In the genomic region with DNA sequence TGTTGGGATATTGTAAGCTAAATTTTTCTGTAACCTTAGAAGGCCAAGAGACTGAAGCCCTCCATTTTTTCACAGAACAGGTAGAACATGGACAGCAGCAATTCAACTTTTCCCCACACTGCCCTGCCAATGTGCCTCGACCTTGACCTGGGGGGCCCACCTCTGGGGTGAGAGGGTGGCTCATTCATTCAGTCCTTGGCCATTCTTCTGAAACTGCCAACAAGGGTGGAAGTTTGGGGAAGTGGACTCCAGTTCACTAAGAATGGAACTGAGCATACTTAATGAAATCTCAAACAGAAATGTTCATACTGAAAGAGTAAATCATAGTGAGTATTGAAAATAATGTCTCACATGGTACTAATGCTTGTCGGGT, we compare ENCODE assay signal across 1 cellular context.
TF ChIP-seq lines count a peak whose summit lies in the region.

No MANE protein-coding gene starts in this region.

TF ChIP-seq in HepG2, 621 proteins besides CTCF, POLR2A, EP300 and RAD21 (continued from another document and continues in another):
- TF ChIP-seq, protein P1, sequence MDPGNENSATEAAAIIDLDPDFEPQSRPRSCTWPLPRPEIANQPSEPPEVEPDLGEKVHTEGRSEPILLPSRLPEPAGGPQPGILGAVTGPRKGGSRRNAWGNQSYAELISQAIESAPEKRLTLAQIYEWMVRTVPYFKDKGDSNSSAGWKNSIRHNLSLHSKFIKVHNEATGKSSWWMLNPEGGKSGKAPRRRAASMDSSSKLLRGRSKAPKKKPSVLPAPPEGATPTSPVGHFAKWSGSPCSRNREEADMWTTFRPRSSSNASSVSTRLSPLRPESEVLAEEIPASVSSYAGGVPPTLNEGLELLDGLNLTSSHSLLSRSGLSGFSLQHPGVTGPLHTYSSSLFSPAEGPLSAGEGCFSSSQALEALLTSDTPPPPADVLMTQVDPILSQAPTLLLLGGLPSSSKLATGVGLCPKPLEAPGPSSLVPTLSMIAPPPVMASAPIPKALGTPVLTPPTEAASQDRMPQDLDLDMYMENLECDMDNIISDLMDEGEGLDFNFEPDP (CRISPR knock-in tag; conservative IDR thresholded peaks at IDR 0.05): no peak
- TF ChIP-seq ZNF709 (CRISPR knock-in tag; IDR thresholded peaks at IDR 0.05) (peak; percentile 43; the same call in 1 of the 2 replicates), SCMH1 (CRISPR knock-in tag; IDR thresholded peaks at IDR 0.05; ENCODE audit: borderline replicate concordance) (no peak), ZNF569 (CRISPR knock-in tag; IDR thresholded peaks at IDR 0.05; ENCODE audit: borderline replicate concordance) (no peak), TBP (CRISPR knock-in tag; IDR thresholded peaks at IDR 0.05) (no peak), ZNF7 (CRISPR knock-in tag; IDR thresholded peaks at IDR 0.05) (no peak), ZFP90 (CRISPR knock-in tag; IDR thresholded peaks at IDR 0.05; ENCODE audit: borderline replicate concordance) (no peak), DR1 (CRISPR knock-in tag; IDR thresholded peaks at IDR 0.05) (no peak), KDM5A (IDR thresholded peaks at IDR 0.05; ENCODE audit: borderline replicate concordance, low read length) (no peak), ZBTB7B (CRISPR knock-in tag; IDR thresholded peaks at IDR 0.05) (peak; percentile 59; the same call in 1 of the 2 replicates), ZFP1 (CRISPR knock-in tag; IDR thresholded peaks at IDR 0.05) (no peak; the same call in 1 of the 2 replicates), CEBPG (CRISPR knock-in tag; IDR thresholded peaks at IDR 0.05) (0 out of 2 replicates have a peak, but pooled peaks have one; percentile 26), DNMT1 (CRISPR knock-in tag; IDR thresholded peaks at IDR 0.05) (no peak), ZNF121 (CRISPR knock-in tag; IDR thresholded peaks at IDR 0.05) (no peak), ZNF326 (CRISPR knock-in tag; IDR thresholded peaks at IDR 0.05; ENCODE audit: borderline replicate concordance) (no peak), ZSCAN9 (CRISPR knock-in tag; IDR thresholded peaks at IDR 0.05; ENCODE audit: borderline replicate concordance) (no peak; the same call in 1 of the 2 replicates), KLF16 (CRISPR knock-in tag; IDR thresholded peaks at IDR 0.05) (peak in 1 of 2 experiments; percentile 44; a peak in 1 of 4 replicates), HOXA3 (CRISPR knock-in tag; IDR thresholded peaks at IDR 0.05) (peak; percentile 65; the same call in 1 of the 2 replicates), SSRP1 (CRISPR knock-in tag; IDR thresholded peaks at IDR 0.05) (no peak), ZC3H13 (CRISPR knock-in tag; IDR thresholded peaks at IDR 0.05) (peak; percentile 23; the same call in 1 of the 2 replicates), ZFX (CRISPR knock-in tag; IDR thresholded peaks at IDR 0.05; ENCODE audit: low read depth) (no peak), SIN3B (IDR thresholded peaks at IDR 0.05; ENCODE audit: low read length) (no peak), ZNF766 (CRISPR knock-in tag; IDR thresholded peaks at IDR 0.05; ENCODE audit: borderline replicate concordance) (no peak), BCL6 (CRISPR knock-in tag; IDR thresholded peaks at IDR 0.05) (peak; percentile 62)
- TF ChIP-seq, protein P2, sequence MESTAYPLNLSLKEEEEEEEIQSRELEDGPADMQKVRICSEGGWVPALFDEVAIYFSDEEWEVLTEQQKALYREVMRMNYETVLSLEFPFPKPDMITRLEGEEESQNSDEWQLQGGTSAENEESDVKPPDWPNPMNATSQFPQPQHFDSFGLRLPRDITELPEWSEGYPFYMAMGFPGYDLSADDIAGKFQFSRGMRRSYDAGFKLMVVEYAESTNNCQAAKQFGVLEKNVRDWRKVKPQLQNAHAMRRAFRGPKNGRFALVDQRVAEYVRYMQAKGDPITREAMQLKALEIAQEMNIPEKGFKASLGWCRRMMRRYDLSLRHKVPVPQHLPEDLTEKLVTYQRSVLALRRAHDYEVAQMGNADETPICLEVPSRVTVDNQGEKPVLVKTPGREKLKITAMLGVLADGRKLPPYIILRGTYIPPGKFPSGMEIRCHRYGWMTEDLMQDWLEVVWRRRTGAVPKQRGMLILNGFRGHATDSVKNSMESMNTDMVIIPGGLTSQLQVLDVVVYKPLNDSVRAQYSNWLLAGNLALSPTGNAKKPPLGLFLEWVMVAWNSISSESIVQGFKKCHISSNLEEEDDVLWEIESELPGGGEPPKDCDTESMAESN (CRISPR knock-in tag; conservative IDR thresholded peaks at IDR 0.05): peak; percentile 30; the same call in 1 of the 2 replicates
- TF ChIP-seq, protein P3, sequence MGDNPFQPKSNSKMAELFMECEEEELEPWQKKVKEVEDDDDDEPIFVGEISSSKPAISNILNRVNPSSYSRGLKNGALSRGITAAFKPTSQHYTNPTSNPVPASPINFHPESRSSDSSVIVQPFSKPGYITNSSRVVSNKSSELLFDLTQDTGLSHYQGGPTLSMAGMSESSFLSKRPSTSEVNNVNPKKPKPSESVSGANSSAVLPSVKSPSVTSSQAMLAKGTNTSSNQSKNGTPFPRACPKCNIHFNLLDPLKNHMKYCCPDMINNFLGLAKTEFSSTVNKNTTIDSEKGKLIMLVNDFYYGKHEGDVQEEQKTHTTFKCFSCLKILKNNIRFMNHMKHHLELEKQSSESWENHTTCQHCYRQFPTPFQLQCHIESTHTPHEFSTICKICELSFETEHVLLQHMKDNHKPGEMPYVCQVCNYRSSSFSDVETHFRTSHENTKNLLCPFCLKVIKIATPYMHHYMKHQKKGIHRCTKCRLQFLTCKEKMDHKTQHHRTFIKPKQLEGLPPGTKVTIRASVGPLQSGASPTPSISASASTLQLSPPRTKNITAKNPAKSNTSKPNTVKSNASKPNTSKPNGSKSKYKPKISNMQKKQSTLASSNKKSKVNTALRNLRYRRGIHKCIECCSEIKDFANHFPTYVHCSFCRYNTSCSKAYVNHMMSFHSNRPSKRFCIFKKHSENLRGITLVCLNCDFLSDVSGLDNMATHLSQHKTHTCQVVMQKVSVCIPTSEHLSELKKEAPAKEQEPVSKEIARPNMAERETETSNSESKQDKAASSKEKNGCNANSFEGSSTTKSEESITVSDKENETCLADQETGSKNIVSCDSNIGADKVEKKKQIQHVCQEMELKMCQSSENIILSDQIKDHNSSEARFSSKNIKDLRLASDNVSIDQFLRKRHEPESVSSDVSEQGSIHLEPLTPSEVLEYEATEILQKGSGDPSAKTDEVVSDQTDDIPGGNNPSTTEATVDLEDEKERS (CRISPR knock-in tag; IDR thresholded peaks at IDR 0.05): peak; percentile 61; the same call in 1 of the 2 replicates
- TF ChIP-seq, protein P4, sequence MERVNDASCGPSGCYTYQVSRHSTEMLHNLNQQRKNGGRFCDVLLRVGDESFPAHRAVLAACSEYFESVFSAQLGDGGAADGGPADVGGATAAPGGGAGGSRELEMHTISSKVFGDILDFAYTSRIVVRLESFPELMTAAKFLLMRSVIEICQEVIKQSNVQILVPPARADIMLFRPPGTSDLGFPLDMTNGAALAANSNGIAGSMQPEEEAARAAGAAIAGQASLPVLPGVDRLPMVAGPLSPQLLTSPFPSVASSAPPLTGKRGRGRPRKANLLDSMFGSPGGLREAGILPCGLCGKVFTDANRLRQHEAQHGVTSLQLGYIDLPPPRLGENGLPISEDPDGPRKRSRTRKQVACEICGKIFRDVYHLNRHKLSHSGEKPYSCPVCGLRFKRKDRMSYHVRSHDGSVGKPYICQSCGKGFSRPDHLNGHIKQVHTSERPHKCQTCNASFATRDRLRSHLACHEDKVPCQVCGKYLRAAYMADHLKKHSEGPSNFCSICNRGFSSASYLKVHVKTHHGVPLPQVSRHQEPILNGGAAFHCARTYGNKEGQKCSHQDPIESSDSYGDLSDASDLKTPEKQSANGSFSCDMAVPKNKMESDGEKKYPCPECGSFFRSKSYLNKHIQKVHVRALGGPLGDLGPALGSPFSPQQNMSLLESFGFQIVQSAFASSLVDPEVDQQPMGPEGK (CRISPR knock-in tag; IDR thresholded peaks at IDR 0.05): peak; percentile 84
- TF ChIP-seq, protein P5, sequence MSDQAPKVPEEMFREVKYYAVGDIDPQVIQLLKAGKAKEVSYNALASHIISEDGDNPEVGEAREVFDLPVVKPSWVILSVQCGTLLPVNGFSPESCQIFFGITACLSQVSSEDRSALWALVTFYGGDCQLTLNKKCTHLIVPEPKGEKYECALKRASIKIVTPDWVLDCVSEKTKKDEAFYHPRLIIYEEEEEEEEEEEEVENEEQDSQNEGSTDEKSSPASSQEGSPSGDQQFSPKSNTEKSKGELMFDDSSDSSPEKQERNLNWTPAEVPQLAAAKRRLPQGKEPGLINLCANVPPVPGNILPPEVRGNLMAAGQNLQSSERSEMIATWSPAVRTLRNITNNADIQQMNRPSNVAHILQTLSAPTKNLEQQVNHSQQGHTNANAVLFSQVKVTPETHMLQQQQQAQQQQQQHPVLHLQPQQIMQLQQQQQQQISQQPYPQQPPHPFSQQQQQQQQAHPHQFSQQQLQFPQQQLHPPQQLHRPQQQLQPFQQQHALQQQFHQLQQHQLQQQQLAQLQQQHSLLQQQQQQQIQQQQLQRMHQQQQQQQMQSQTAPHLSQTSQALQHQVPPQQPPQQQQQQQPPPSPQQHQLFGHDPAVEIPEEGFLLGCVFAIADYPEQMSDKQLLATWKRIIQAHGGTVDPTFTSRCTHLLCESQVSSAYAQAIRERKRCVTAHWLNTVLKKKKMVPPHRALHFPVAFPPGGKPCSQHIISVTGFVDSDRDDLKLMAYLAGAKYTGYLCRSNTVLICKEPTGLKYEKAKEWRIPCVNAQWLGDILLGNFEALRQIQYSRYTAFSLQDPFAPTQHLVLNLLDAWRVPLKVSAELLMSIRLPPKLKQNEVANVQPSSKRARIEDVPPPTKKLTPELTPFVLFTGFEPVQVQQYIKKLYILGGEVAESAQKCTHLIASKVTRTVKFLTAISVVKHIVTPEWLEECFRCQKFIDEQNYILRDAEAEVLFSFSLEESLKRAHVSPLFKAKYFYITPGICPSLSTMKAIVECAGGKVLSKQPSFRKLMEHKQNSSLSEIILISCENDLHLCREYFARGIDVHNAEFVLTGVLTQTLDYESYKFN (CRISPR knock-in tag; conservative IDR thresholded peaks at IDR 0.05): peak; percentile 86
- TF ChIP-seq, protein P6, sequence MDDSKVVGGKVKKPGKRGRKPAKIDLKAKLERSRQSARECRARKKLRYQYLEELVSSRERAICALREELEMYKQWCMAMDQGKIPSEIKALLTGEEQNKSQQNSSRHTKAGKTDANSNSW (CRISPR knock-in tag; IDR thresholded peaks at IDR 0.05; ENCODE audit: borderline replicate concordance): no peak
- TF ChIP-seq, protein P7, sequence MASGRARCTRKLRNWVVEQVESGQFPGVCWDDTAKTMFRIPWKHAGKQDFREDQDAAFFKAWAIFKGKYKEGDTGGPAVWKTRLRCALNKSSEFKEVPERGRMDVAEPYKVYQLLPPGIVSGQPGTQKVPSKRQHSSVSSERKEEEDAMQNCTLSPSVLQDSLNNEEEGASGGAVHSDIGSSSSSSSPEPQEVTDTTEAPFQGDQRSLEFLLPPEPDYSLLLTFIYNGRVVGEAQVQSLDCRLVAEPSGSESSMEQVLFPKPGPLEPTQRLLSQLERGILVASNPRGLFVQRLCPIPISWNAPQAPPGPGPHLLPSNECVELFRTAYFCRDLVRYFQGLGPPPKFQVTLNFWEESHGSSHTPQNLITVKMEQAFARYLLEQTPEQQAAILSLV (CRISPR knock-in tag; IDR thresholded peaks at IDR 0.05; ENCODE audit: borderline replicate concordance): no peak
- TF ChIP-seq, protein P8, sequence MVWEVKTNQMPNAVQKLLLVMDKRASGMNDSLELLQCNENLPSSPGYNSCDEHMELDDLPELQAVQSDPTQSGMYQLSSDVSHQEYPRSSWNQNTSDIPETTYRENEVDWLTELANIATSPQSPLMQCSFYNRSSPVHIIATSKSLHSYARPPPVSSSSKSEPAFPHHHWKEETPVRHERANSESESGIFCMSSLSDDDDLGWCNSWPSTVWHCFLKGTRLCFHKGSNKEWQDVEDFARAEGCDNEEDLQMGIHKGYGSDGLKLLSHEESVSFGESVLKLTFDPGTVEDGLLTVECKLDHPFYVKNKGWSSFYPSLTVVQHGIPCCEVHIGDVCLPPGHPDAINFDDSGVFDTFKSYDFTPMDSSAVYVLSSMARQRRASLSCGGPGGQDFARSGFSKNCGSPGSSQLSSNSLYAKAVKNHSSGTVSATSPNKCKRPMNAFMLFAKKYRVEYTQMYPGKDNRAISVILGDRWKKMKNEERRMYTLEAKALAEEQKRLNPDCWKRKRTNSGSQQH (CRISPR knock-in tag; IDR thresholded peaks at IDR 0.05; ENCODE audit: low read depth): peak; percentile 99
- TF ChIP-seq, protein P9, sequence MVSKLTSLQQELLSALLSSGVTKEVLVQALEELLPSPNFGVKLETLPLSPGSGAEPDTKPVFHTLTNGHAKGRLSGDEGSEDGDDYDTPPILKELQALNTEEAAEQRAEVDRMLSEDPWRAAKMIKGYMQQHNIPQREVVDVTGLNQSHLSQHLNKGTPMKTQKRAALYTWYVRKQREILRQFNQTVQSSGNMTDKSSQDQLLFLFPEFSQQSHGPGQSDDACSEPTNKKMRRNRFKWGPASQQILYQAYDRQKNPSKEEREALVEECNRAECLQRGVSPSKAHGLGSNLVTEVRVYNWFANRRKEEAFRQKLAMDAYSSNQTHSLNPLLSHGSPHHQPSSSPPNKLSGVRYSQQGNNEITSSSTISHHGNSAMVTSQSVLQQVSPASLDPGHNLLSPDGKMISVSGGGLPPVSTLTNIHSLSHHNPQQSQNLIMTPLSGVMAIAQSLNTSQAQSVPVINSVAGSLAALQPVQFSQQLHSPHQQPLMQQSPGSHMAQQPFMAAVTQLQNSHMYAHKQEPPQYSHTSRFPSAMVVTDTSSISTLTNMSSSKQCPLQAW (CRISPR knock-in tag; IDR thresholded peaks at IDR 0.05): 0 out of 2 replicates have a peak, but pooled peaks have one; percentile 41
